In genomic region chr15:36363335-36363734, GRCh38 we compare ENCODE assay signal across 16 cellular contexts.
DNase-seq lines count a peak whose midpoint lies in the region; ATAC-seq, FAIRE-seq and TF ChIP-seq lines count a peak whose summit lies in the region.
"Had no signal": no experiment of that assay in that cellular context is flagged by ENCODE, and none has a peak within 500 bp of the region (broad histone marks: within the 10 kb centered on the region; RNA-seq: fewer than 3 reads in every experiment).

No MANE protein-coding gene starts in this region.

- no peaks in the 10 kb centered on the region for H3K36me3 ChIP-seq in GM23248 (ENCODE audit: low read depth)
- no peaks in the 10 kb centered on the region for H3K36me3 ChIP-seq in astrocyte (ENCODE audit: insufficient read depth, low read length)

- H4K20me1 ChIP-seq in GM23248 (ENCODE audit: insufficient read depth): no peaks in the 10 kb centered on the region
- no peaks in the 10 kb centered on the region for H4K20me1 ChIP-seq in astrocyte (ENCODE audit: insufficient read depth, low read length)

- no peaks in the 10 kb centered on the region for H3K27me3 Mint-ChIP-seq in astrocyte (ENCODE audit: low read depth, unreplicated experiment)
- H3K27me3 Mint-ChIP-seq: activated CD4-positive, alpha-beta memory T cell treated with anti-CD3 and anti-CD28 coated beads, Interleukin-2, amount 10 ng/mL, durations not matched to agents 7 days and 5 days; memory B cell had no signal

- H3K4me2 ChIP-seq in GM23248 (ENCODE audit: unreplicated experiment) (peak overlapping the region; percentile 54), astrocyte (ENCODE audit: low read length) (no peak overlapping the region)

- peak overlapping the region; percentile 82 for H3K27ac ChIP-seq in GM23248
- peak overlapping the region; percentile 39 for H3K27ac ChIP-seq in astrocyte (ENCODE audit: low read depth, low read length)

- H3F3A ChIP-seq in GM23248 (ENCODE audit: insufficient read depth): peaks cover 49% of the 10 kb centered on the region

- H3K27me3 ChIP-seq in GM23248 (replicated peaks; ENCODE audit: insufficient read depth): no peaks in the 10 kb centered on the region
- no peaks in the 10 kb centered on the region for H3K27me3 ChIP-seq in astrocyte (ENCODE audit: insufficient read depth, low read length)

- no peak for FAIRE-seq in astrocyte (lab: Jason Lieb, UNC)
- FAIRE-seq: colon had no signal

- no peak overlapping the region for H3K4me3 Mint-ChIP-seq in astrocyte (ENCODE audit: unreplicated experiment)
- H3K4me3 Mint-ChIP-seq: activated CD4-positive, alpha-beta memory T cell treated with anti-CD3 and anti-CD28 coated beads, Interleukin-2, amount 10 ng/mL, durations not matched to agents 7 days and 5 days; immature natural killer cell; memory B cell; type B pancreatic cell had no signal

- in situ Hi-C loops in GM23248 (cut with MboI): no loop called here

- H3K9ac ChIP-seq in GM23248 (peak overlapping the region; percentile 61), astrocyte (ENCODE audit: low read length) (no peak overlapping the region)

- H3K9me3 ChIP-seq in GM23248 (ENCODE audit: low read depth): no peaks in the 10 kb centered on the region
- H3K9me3 ChIP-seq in astrocyte (ENCODE audit: insufficient read depth, low read depth, low read length): no peaks in the 10 kb centered on the region

- H2AFZ ChIP-seq in GM23248 (peak overlapping the region; percentile 54), astrocyte (ENCODE audit: low read depth, low read length) (peak overlapping the region; percentile 7)

- H3K4me3 ChIP-seq in GM23248 (no peak overlapping the region), astrocyte (ENCODE audit: insufficient read depth, low read depth, low read length) (no peak overlapping the region)

- 21 to 22% methylated on average over 4 of the region's 4 CpGs for WGBS in GM23248 (ENCODE audit: low coverage in 1 of 2, low lambda C conversion rate in 2 of 2, missing lambda C conversion rate in 2 of 2), 2 experiments

- DNase-seq in A172 (ENCODE audit: low spot score): peak; percentile 93
- DNase-seq in GM23248: peak; percentile 63
- peak; percentile 84 for DNase-seq in astrocyte (ENCODE audit: low read depth)
- peak; percentile 12 for DNase-seq in left kidney (ENCODE audit: low read depth, low spot score)
- no peak for DNase-seq in 8988T
- no peak for DNase-seq in superior temporal gyrus (ENCODE audit: extremely low spot score)
- DNase-seq: activated CD4-positive, alpha-beta memory T cell treated with anti-CD3 and anti-CD28 coated beads, Interleukin-2, amount 10 ng/mL, durations not matched to agents 7 days and 5 days; immature natural killer cell; NCI-H187; NCI-H510A treated with DMSO at 0.1 percent for 48 hours; occipital lobe had no signal

- no peaks in the 10 kb centered on the region for H3K9me2 ChIP-seq in GM23248 (ENCODE audit: insufficient read depth)

- TF ChIP-seq CTCF in astrocyte (IDR thresholded peaks at IDR 0.05; ENCODE audit: insufficient read depth, low read depth, low read length): no peak

- H3K9me3 Mint-ChIP-seq in astrocyte (ENCODE audit: unreplicated experiment): no peaks in the 10 kb centered on the region
- H3K9me3 Mint-ChIP-seq: activated CD4-positive, alpha-beta memory T cell treated with anti-CD3 and anti-CD28 coated beads, Interleukin-2, amount 10 ng/mL, durations not matched to agents 7 days and 5 days; memory B cell; type B pancreatic cell had no signal

- H3K79me2 ChIP-seq in GM23248 (ENCODE audit: insufficient read depth) (no peaks in the 10 kb centered on the region), astrocyte (ENCODE audit: insufficient read depth, low read length) (no peaks in the 10 kb centered on the region)

- ATAC-seq in GM21381 (IDR thresholded peaks at IDR 0.05; ENCODE audit: unreplicated experiment) (no peak), HG03354 (IDR thresholded peaks at IDR 0.05; ENCODE audit: poor library complexity, severe bottlenecking, unreplicated experiment) (no peak)

- H3K27ac Mint-ChIP-seq in astrocyte (ENCODE audit: unreplicated experiment): peak overlapping the region; percentile 95
- H3K27ac Mint-ChIP-seq: activated CD4-positive, alpha-beta memory T cell treated with anti-CD3 and anti-CD28 coated beads, Interleukin-2, amount 10 ng/mL, durations not matched to agents 7 days and 5 days; immature natural killer cell; memory B cell; type B pancreatic cell had no signal

- H3K4me1 ChIP-seq in GM23248 (ENCODE audit: insufficient read depth) (peaks cover 50% of the 10 kb centered on the region), astrocyte (ENCODE audit: insufficient read depth, low read length) (peaks cover 25% of the 10 kb centered on the region)

- peaks cover 41% of the 10 kb centered on the region for H3K4me1 Mint-ChIP-seq in astrocyte (ENCODE audit: low read depth, unreplicated experiment)
- H3K4me1 Mint-ChIP-seq: activated CD4-positive, alpha-beta memory T cell treated with anti-CD3 and anti-CD28 coated beads, Interleukin-2, amount 10 ng/mL, durations not matched to agents 7 days and 5 days; immature natural killer cell; memory B cell had no signal

- H3K36me3 Mint-ChIP-seq in astrocyte (ENCODE audit: low read depth, unreplicated experiment): peaks cover 2% of the 10 kb centered on the region
- H3K36me3 Mint-ChIP-seq: immature natural killer cell, memory B cell, type B pancreatic cell had no signal

Comparison
In these comparisons a context has a peak if more than half of its experiments do, and no peak if none do; other contexts are left out.
1. DNase-seq: peak in A172 (single experiment), GM23248 (single experiment), astrocyte (single experiment) and left kidney (single experiment); none in 8988T (single experiment) and superior temporal gyrus (single experiment).